Comparison of ENCODE assay signal across 8 cellular contexts in the genomic region with DNA sequence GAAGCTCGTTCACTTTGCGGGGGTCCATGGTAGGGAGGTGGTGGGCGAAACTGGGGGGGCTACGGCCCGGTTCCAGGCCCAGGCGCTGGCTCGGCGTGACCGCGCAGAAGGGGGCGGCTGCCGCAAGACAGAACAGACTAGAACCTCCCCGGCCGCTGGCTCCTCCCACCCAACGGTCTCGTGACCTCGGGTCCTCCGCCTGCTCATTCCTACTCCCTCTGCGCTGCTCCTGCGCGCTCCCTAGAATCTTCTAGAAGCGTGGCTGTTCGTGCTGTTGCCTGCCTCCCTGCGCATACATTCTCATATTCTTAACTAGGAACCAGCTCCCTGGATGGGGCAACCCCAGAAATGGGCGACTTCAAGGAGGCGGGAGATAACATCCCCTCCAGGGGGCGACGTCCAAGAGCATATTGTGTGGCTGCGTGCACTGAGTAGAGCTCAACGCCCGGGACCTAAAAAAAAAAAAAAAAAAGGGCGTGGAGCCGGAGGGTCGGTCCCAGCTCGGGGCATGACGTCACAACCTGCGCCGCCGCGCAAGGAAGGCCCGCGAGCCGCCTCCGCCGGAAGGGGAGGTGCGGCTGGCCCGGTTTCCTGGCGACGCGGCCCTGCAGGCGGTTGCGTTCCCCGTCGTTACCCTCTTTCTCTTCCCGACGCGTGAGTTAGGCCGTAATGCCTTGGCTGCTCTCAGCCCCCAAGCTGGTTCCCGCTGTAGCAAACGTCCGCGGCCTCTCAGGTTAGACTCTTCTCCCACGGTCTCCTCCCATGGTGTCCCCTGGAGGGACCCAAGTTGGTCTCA.
DNase-seq lines count a peak whose midpoint lies in the region; ATAC-seq and FAIRE-seq lines count a peak whose summit lies in the region.

A gene (minus strand): TSS at position 127 of the 796 bp plus-strand sequence. CDS start 99 bp downstream, at position 28.
A gene (plus strand): TSS at position 636 of the 796 bp plus-strand sequence. CDS start 34 bp downstream, at position 670.

- peak; percentile 69 for FAIRE-seq in islet of Langerhans (lab: Jason Lieb, UNC)

- ATAC-seq in GM19035 (IDR thresholded peaks at IDR 0.05; ENCODE audit: unreplicated experiment) (peak; percentile 85), HG03354 (IDR thresholded peaks at IDR 0.05; ENCODE audit: poor library complexity, severe bottlenecking, unreplicated experiment) (peak; percentile 85)
- peak; percentile 94 to 95 for ATAC-seq in activated CD4-positive, CD25-positive, alpha-beta regulatory T cell treated with anti-CD3 and anti-CD28 coated beads, Interleukin-2, amount 50 U/mL, for 24 hours

- peak; percentile 97 for DNase-seq in AG20443 (ENCODE audit: low spot score)
- DNase-seq in NCI-H446 treated with DMSO at 0.1 percent for 48 hours (lab: John Stamatoyannopoulos, UW), result peak; percentile 92
- DNase-seq in cerebellar cortex (ENCODE audit: low spot score), result peak; percentile 97
- peak; percentile 96 for DNase-seq in stimulated activated CD4-positive, alpha-beta T cell treated with anti-CD3 and anti-CD28 coated beads, Interleukin-12 subunit alpha, Interleukin-12 subunit beta, amount 100 ng/mL, for 4 hours

Comparison
In these comparisons a context has a peak if more than half of its experiments do, and no peak if none do; other contexts are left out.
1. Peak in every context shown above with its lines: DNase-seq and ATAC-seq.